ENCODE assay signal across 8 cellular contexts in genomic region chr1:118988186-118989005, GRCh38. TPM values are rescaled to one million over a fixed set of nuclear protein-coding genes. Genes with fewer than 3 reads are reported as not detected.
DNase-seq lines count a peak whose midpoint lies in the region; ATAC-seq and TF ChIP-seq lines count a peak whose summit lies in the region.

TBX15 (minus strand) TSS chr1:118988343; CDS start chr1:118987795, 548 bp downstream.

- H3K4me2 ChIP-seq in MM.1S (ENCODE audit: low read depth, low read length): no peak within 1 kb of the TSS

- no peak for DNase-seq in CD8-positive, alpha-beta memory T cell
- no peak for DNase-seq in activated CD8-positive, alpha-beta T cell treated with anti-CD3 and anti-CD28 coated beads for 36 hours
- DNase-seq in heart right ventricle: no peak
- DNase-seq in prostate gland (ENCODE audit: low spot score): no peak
- no peak for DNase-seq in foreskin melanocyte
- DNase-seq in MM.1S: no peak
- no peak for DNase-seq in head of caudate nucleus

- no peak for ATAC-seq in activated CD8-positive, alpha-beta T cell treated with anti-CD3 and anti-CD28 coated beads for 36 hours
- ATAC-seq in heart right ventricle (peak in 3 of 8 donors; percentile 8 to 46 (median 12)), HG03108 (IDR thresholded peaks at IDR 0.05; ENCODE audit: unreplicated experiment) (no peak)

- no peaks in the 10 kb centered on the region for H3K4me1 ChIP-seq in CD8-positive, alpha-beta memory T cell (ENCODE audit: insufficient read depth, low read length)
- H3K4me1 ChIP-seq in heart right ventricle: peaks cover 0 to 59% (median 41%) of the 10 kb centered on the region in 9 donors
- H3K4me1 ChIP-seq in prostate gland (replicated peaks): no peaks in the 10 kb centered on the region
- H3K4me1 ChIP-seq in MM.1S (ENCODE audit: low read length): no peaks in the 10 kb centered on the region

- WGBS in heart right ventricle, 2 donors: 9 to 10% methylated on average over 31 of the region's 31 CpGs
- 10% methylated on average over 31 of the region's 31 CpGs for WGBS in prostate gland

- H3K27ac Mint-ChIP-seq in CD8-positive, alpha-beta memory T cell: no peak within 1 kb of the TSS
- no peak within 1 kb of the TSS for H3K27ac Mint-ChIP-seq in activated CD8-positive, alpha-beta T cell treated with anti-CD3 and anti-CD28 coated beads for 36 hours

- no peaks in the 10 kb centered on the region for H3K36me3 ChIP-seq in CD8-positive, alpha-beta memory T cell (ENCODE audit: insufficient read depth, low read length)
- H3K36me3 ChIP-seq in heart right ventricle (no peaks in the 10 kb centered on the region), prostate gland (no peaks in the 10 kb centered on the region), MM.1S (replicated peaks; ENCODE audit: insufficient read depth, low read length) (no peaks in the 10 kb centered on the region)

- H3K4me1 Mint-ChIP-seq in CD8-positive, alpha-beta memory T cell: peaks cover 18 to 23% (median 20%) of the 10 kb centered on the region in 3 donors
- H3K4me1 Mint-ChIP-seq in activated CD8-positive, alpha-beta T cell treated with anti-CD3 and anti-CD28 coated beads for 36 hours (ENCODE audit: low read depth): peaks cover 24% of the 10 kb centered on the region

- no peaks in the 10 kb centered on the region for H3K9me3 ChIP-seq in CD8-positive, alpha-beta memory T cell (ENCODE audit: low read length)
- H3K9me3 ChIP-seq in heart right ventricle (no peaks in the 10 kb centered on the region), prostate gland (no peaks in the 10 kb centered on the region), MM.1S (replicated peaks; ENCODE audit: insufficient read depth, low read length) (no peaks in the 10 kb centered on the region)

- H3K36me3 Mint-ChIP-seq in CD8-positive, alpha-beta memory T cell: peaks cover 0 to 9% (median 0%) of the 10 kb centered on the region in 3 donors
- peaks cover 12% of the 10 kb centered on the region for H3K36me3 Mint-ChIP-seq in activated CD8-positive, alpha-beta T cell treated with anti-CD3 and anti-CD28 coated beads for 36 hours (ENCODE audit: low read depth)

- no peak within 1 kb of the TSS for H3K9ac ChIP-seq in MM.1S (ENCODE audit: low read length)

- no peak within 1 kb of the TSS for H3K4me3 ChIP-seq in CD8-positive, alpha-beta memory T cell (ENCODE audit: low read length)
- H3K4me3 ChIP-seq in heart right ventricle (peak within 1 kb of the TSS; percentile 25 to 62 (median 48)), prostate gland (peak within 1 kb of the TSS; percentile 7 to 15), MM.1S (ENCODE audit: low read length) (no peak within 1 kb of the TSS)

- no peak within 1 kb of the TSS for H3K27ac ChIP-seq in CD8-positive, alpha-beta memory T cell (ENCODE audit: low read depth, low read length)
- H3K27ac ChIP-seq in heart right ventricle (peak within 1 kb of the TSS in 6 of 10 donors; percentile 6 to 80 (median 52)), prostate gland (no peak within 1 kb of the TSS), MM.1S (ENCODE audit: low read length) (no peak within 1 kb of the TSS)

- H3K27me3 Mint-ChIP-seq in CD8-positive, alpha-beta memory T cell: peaks cover 85 to 91% of the 10 kb centered on the region in 2 donors
- peaks cover 87% of the 10 kb centered on the region for H3K27me3 Mint-ChIP-seq in activated CD8-positive, alpha-beta T cell treated with anti-CD3 and anti-CD28 coated beads for 36 hours

- intact Hi-C loops in activated CD8-positive, alpha-beta T cell treated with anti-CD3 and anti-CD28 coated beads for 36 hours (cut with micrococcal nuclease): no loop called here
- intact Hi-C loops in heart right ventricle (cut with DNase I) (no loop called here), prostate gland (cut with DNase I) (loop anchor here (5.0 kb wide), 1 partner anchor 686 kb away; no protein-coding TSS in a partner anchor), head of caudate nucleus (cut with DNase I) (no loop called here)

- peaks cover 53% of the 10 kb centered on the region for H3K27me3 ChIP-seq in CD8-positive, alpha-beta memory T cell (ENCODE audit: insufficient read depth, low read length, poor library complexity, severe bottlenecking)
- H3K27me3 ChIP-seq in heart right ventricle (peaks cover 41 to 100% (median 100%) of the 10 kb centered on the region in 7 donors), prostate gland (replicated peaks; ENCODE audit: insufficient read depth) (peaks cover 93% of the 10 kb centered on the region), MM.1S (replicated peaks; ENCODE audit: insufficient read depth, low read length) (no peaks in the 10 kb centered on the region)

- H2AFZ ChIP-seq in MM.1S (ENCODE audit: low read length): no peak within 1 kb of the TSS

- H3K4me3 Mint-ChIP-seq in CD8-positive, alpha-beta memory T cell: peak within 1 kb of the TSS in 5 of 7 donors; percentile 23 to 63 (median 50)
- H3K4me3 Mint-ChIP-seq in activated CD8-positive, alpha-beta T cell treated with anti-CD3 and anti-CD28 coated beads for 36 hours: peak within 1 kb of the TSS; percentile 13

- H3K9me3 Mint-ChIP-seq in CD8-positive, alpha-beta memory T cell: peaks cover 0 to 47% (median 37%) of the 10 kb centered on the region in 5 donors
- H3K9me3 Mint-ChIP-seq in activated CD8-positive, alpha-beta T cell treated with anti-CD3 and anti-CD28 coated beads for 36 hours: peaks cover 9% of the 10 kb centered on the region

- H4K20me1 ChIP-seq in MM.1S (ENCODE audit: insufficient read depth, low read length): no peaks in the 10 kb centered on the region

- H3K9me2 ChIP-seq in MM.1S (replicated peaks; ENCODE audit: insufficient read depth, low read length): no peaks in the 10 kb centered on the region

- H3F3A ChIP-seq in MM.1S (ENCODE audit: insufficient read depth, low read length): no peaks in the 10 kb centered on the region

- no peak for TF ChIP-seq CTCF in activated CD8-positive, alpha-beta T cell treated with anti-CD3 and anti-CD28 coated beads for 36 hours (IDR thresholded peaks at IDR 0.05)
- TF ChIP-seq CTCF in heart right ventricle (IDR thresholded peaks at IDR 0.05) (no peak), prostate gland (IDR thresholded peaks at IDR 0.05) (no peak), MM.1S (IDR thresholded peaks at IDR 0.05; ENCODE audit: low read length) (no peak)

- H3K79me2 ChIP-seq in MM.1S (ENCODE audit: low read length): no peaks in the 10 kb centered on the region

- TF ChIP-seq POLR2A in prostate gland (IDR thresholded peaks at IDR 0.05): no peak

- CTCF ChIA-PET in CD8-positive, alpha-beta memory T cell (lab: Charles Lee): no interaction called here
- CTCF ChIA-PET in activated CD8-positive, alpha-beta T cell treated with anti-CD3 and anti-CD28 coated beads for 36 hours (lab: Charles Lee): interaction anchor here (2.6 kb wide), 1 partner anchor 20 kb away, joined by 13 read pairs; no protein-coding TSS in a partner anchor

- POLR2A ChIA-PET in CD8-positive, alpha-beta memory T cell (lab: Charles Lee): no interaction called here
- POLR2A ChIA-PET in activated CD8-positive, alpha-beta T cell treated with anti-CD3 and anti-CD28 coated beads for 36 hours (lab: Charles Lee): no interaction called here

RNA-seq across cellular contexts. Expression of gene TBX15, which starts in this region (rescaled TPM):
- not detected for total RNA-seq in CD8-positive, alpha-beta memory T cell
- polyA plus RNA-seq in CD8-positive, alpha-beta memory T cell: not detected
- total RNA-seq in activated CD8-positive, alpha-beta T cell treated with anti-CD3 and anti-CD28 coated beads for 36 hours: not detected
- total RNA-seq in heart right ventricle: 1 to 10 TPM in 2 of 10 donors, under 1 TPM in 8; 0.18 to 1.1 (median 0.50) TPM
- polyA plus RNA-seq in heart right ventricle: under 1 TPM; 0.44 to 0.45 TPM
- under 1 TPM; 0.40 to 0.87 TPM for total RNA-seq in prostate gland

Comparison
In these comparisons a context has a peak if more than half of its experiments do, and no peak if none do; other contexts are left out.
1. H3K27ac ChIP-seq: peak in heart right ventricle (6 of 10); none in CD8-positive, alpha-beta memory T cell (single experiment), prostate gland (0 of 2) and MM.1S (single experiment).
2. H3K4me3 ChIP-seq: peak in heart right ventricle (10 of 10) and prostate gland (2 of 2); none in CD8-positive, alpha-beta memory T cell (single experiment) and MM.1S (single experiment).